ENCODE assay signal across 8 cellular contexts in genomic region chr9:137423001-137423809, GRCh38. TPM values are rescaled to one million over a fixed set of nuclear protein-coding genes. Genes with fewer than 3 reads are reported as not detected.
DNase-seq lines count a peak whose midpoint lies in the region; ATAC-seq, FAIRE-seq and TF ChIP-seq lines count a peak whose summit lies in the region.

TSS of gene EXD3 (minus strand) at chr9:137423162. CDS start at chr9:137395357, 27,805 bp downstream.
TSS of gene NOXA1 (plus strand) at chr9:137423393. CDS start at chr9:137423530, 137 bp downstream.

- DNase-seq in GM12891 (ENCODE audit: insufficient read length, low spot score): peak; percentile 97
- DNase-seq in NCI-H1417 treated with DMSO at 0.1 percent for 48 hours (lab: John Stamatoyannopoulos, UW): peak; percentile 90
- peak; percentile 89 to 94 (median 92) for DNase-seq in T-helper 1 cell
- peak; percentile 81 for DNase-seq in amniotic stem cell (lab: John Stamatoyannopoulos, UW)
- DNase-seq in right atrium auricular region (ENCODE audit: low spot score): peak; percentile 88
- peak; percentile 63 for DNase-seq in pulmonary artery endothelial cell (ENCODE audit: low read depth, low spot score)

- peak within 1 kb of the TSS; percentile 78 to 82 for H3K27ac ChIP-seq in right atrium auricular region
- H3K27ac ChIP-seq in urinary bladder (ENCODE audit: low read depth): peak within 1 kb of the TSS; percentile 80

- no peaks in the 10 kb centered on the region for H3K9me3 ChIP-seq in right atrium auricular region

- no peak for TF ChIP-seq POLR2A in GM12891 (IDR thresholded peaks at IDR 0.05; ENCODE audit: low read depth, low read length)

- H3K4me1 ChIP-seq in right atrium auricular region (peaks cover 0 to 24% of the 10 kb centered on the region in 2 donors), urinary bladder (ENCODE audit: insufficient read depth) (no peaks in the 10 kb centered on the region)

- ATAC-seq in HG02763 (IDR thresholded peaks at IDR 0.05; ENCODE audit: unreplicated experiment): peak; percentile 85

- under 1% methylated on average over 108 of the region's 108 CpGs for WGBS in urinary bladder

- FAIRE-seq in GM12891 (lab: Jason Lieb, UNC): peak; percentile 87

- TF ChIP-seq CTCF in right atrium auricular region (IDR thresholded peaks at IDR 0.05): peak; percentile 77 to 95

- H3K36me3 ChIP-seq in right atrium auricular region (no peaks in the 10 kb centered on the region), urinary bladder (ENCODE audit: insufficient read depth) (no peaks in the 10 kb centered on the region)

- H3K27me3 ChIP-seq in right atrium auricular region: no peaks in the 10 kb centered on the region

- H3K4me3 ChIP-seq in right atrium auricular region (peak within 1 kb of the TSS; percentile 79 to 92), urinary bladder (ENCODE audit: low read depth, low read length) (peak within 1 kb of the TSS; percentile 97)

TF ChIP-seq in GM12891, 5 proteins besides CTCF, POLR2A, EP300 and RAD21:
- TF ChIP-seq PAX5 (IDR thresholded peaks at IDR 0.05; ENCODE audit: insufficient read depth, low read length, severe bottlenecking): peak; percentile 69
- no peak for TF ChIP-seq POLR2AphosphoS5 (IDR thresholded peaks at IDR 0.05; ENCODE audit: low read depth, low read length)
- 0 out of 2 replicates have a peak, but pooled peaks have one; percentile 23 for TF ChIP-seq TAF1 (IDR thresholded peaks at IDR 0.05; ENCODE audit: low read depth, low read length)
- TF ChIP-seq POU2F2 (IDR thresholded peaks at IDR 0.05; ENCODE audit: low read depth, low read length): 0 out of 2 replicates have a peak, but pooled peaks have one; percentile 41
- TF ChIP-seq SPI1 (IDR thresholded peaks at IDR 0.05; ENCODE audit: low read depth, low read length): no peak

RNA-seq across cellular contexts. Expression of gene EXD3, which starts in this region (rescaled TPM):
- 8.5 TPM for polyA plus RNA-seq in GM12891 (2012; ENCODE audit: low read depth, missing spikeins)
- total RNA-seq in right atrium auricular region: 1 to 10 TPM; 5.9 to 6.0 TPM
- 14.2 and 24.3 TPM in 2 replicates for total RNA-seq in pulmonary artery endothelial cell
- total RNA-seq in urinary bladder: 7.5 TPM
- polyA plus RNA-seq in urinary bladder: 12.0 TPM

RNA-seq across cellular contexts. Expression of gene NOXA1, which starts in this region (rescaled TPM):
- 0.89 TPM for polyA plus RNA-seq in GM12891 (2012; ENCODE audit: low read depth, missing spikeins)
- total RNA-seq in right atrium auricular region: 1 to 10 TPM in 1 of 2 donors, under 1 TPM in 1; 0.94 to 3.4 TPM
- total RNA-seq in pulmonary artery endothelial cell: 0.11 and 0.66 TPM in 2 replicates
- total RNA-seq in urinary bladder: 0.90 TPM
- 3.0 TPM for polyA plus RNA-seq in urinary bladder

Comparison
In these comparisons a context has a peak if more than half of its experiments do, and no peak if none do; other contexts are left out.
1. Peak in every context shown above with its lines: DNase-seq, ATAC-seq, H3K4me3 ChIP-seq and H3K27ac ChIP-seq.